8 cellular contexts compared by ENCODE assay signal in genomic region chr22:28955817-28956216, GRCh38.
A peak's percentile ranks its signal among the peaks of the same experiment; 100 is the strongest.
DNase-seq lines count a peak whose midpoint lies in the region; ATAC-seq and TF ChIP-seq lines count a peak whose summit lies in the region.

No MANE protein-coding gene starts in this region.

- H3K27me3 ChIP-seq in tibial nerve (no peaks in the 10 kb centered on the region), hepatocyte (no peaks in the 10 kb centered on the region)

- H3K4me2 ChIP-seq in hepatocyte, result no peak overlapping the region

- H3K4me3 ChIP-seq in fibroblast of mammary gland (ENCODE audit: control insufficient read depth, low read depth, low read length), result no peak overlapping the region
- no peak overlapping the region for H3K4me3 ChIP-seq in tibial nerve
- H3K4me3 ChIP-seq in hepatocyte, result no peak overlapping the region

- in situ Hi-C loops in ACHN (cut with HindIII; ENCODE audit: low pct_ligation_motif_present, low pct_unique_long_range_greater_than_20kb, low sequenced_read_pairs), result no loop called here

- H3K9me2 ChIP-seq in hepatocyte (replicated peaks; ENCODE audit: insufficient read depth), result no peaks in the 10 kb centered on the region

- TF ChIP-seq EP300 in tibial nerve (IDR thresholded peaks at IDR 0.05), result no peak

- peaks cover 25% of the 10 kb centered on the region for H3K4me1 Mint-ChIP-seq in stimulated activated naive CD8-positive, alpha-beta T cell treated with anti-CD3 and anti-CD28 coated beads, Interleukin-15, Interleukin-2, amounts not matched to agents 100 ng/mL and 50 ng/mL, for 24 hours (ENCODE audit: low read depth)

- H3K4me1 ChIP-seq in tibial nerve (peaks cover 3 to 67% (median 23%) of the 10 kb centered on the region in 4 donors), hepatocyte (ENCODE audit: insufficient read depth) (peaks cover 28% of the 10 kb centered on the region)

- no peaks in the 10 kb centered on the region for H3K36me3 Mint-ChIP-seq in stimulated activated naive CD8-positive, alpha-beta T cell treated with anti-CD3 and anti-CD28 coated beads, Interleukin-15, Interleukin-2, amounts not matched to agents 100 ng/mL and 50 ng/mL, for 24 hours (ENCODE audit: low read depth)

- peak; percentile 82 for ATAC-seq in HG03175 (IDR thresholded peaks at IDR 0.05; ENCODE audit: unreplicated experiment)

- no peak for TF ChIP-seq POLR2A in tibial nerve (IDR thresholded peaks at IDR 0.05)

- H3K9me3 ChIP-seq in tibial nerve, result no peaks in the 10 kb centered on the region
- H3K9me3 ChIP-seq in hepatocyte (ENCODE audit: low read depth), result no peaks in the 10 kb centered on the region

- no peaks in the 10 kb centered on the region for H4K20me1 ChIP-seq in hepatocyte (ENCODE audit: insufficient read depth, poor library complexity, severe bottlenecking)

- H3K36me3 ChIP-seq in tibial nerve (no peaks in the 10 kb centered on the region), hepatocyte (replicated peaks; ENCODE audit: insufficient read depth, low read depth) (no peaks in the 10 kb centered on the region)

- no peak for TF ChIP-seq CTCF in fibroblast of mammary gland (conservative IDR thresholded peaks at IDR 0.05; ENCODE audit: control insufficient read depth, insufficient read depth, low read depth, low read length)
- no peak for TF ChIP-seq CTCF in tibial nerve (IDR thresholded peaks at IDR 0.05)
- TF ChIP-seq CTCF in hepatocyte (IDR thresholded peaks at IDR 0.05; ENCODE audit: poor library complexity), result no peak

- H3K9me3 Mint-ChIP-seq in stimulated activated naive CD8-positive, alpha-beta T cell treated with anti-CD3 and anti-CD28 coated beads, Interleukin-15, Interleukin-2, amounts not matched to agents 100 ng/mL and 50 ng/mL, for 24 hours, result no peaks in the 10 kb centered on the region

- H3K79me2 ChIP-seq in hepatocyte, result peaks cover 83% of the 10 kb centered on the region

- DNase-seq in activated CD4-positive, alpha-beta T cell treated with anti-CD3 and anti-CD28 coated beads for 48 hours, result peak; percentile 87
- DNase-seq in fibroblast of mammary gland (ENCODE audit: low read depth), result peak; percentile 14
- DNase-seq in tibial nerve (ENCODE audit: low spot score in 2 of 2), result no peak
- DNase-seq in midbrain (lab: John Stamatoyannopoulos, UW), result no peak
- no peak for DNase-seq in hepatocyte (ENCODE audit: low spot score)
- DNase-seq in ACHN, result no peak

- peak overlapping the region; percentile 69 for H3K27ac Mint-ChIP-seq in stimulated activated naive CD8-positive, alpha-beta T cell treated with anti-CD3 and anti-CD28 coated beads, Interleukin-15, Interleukin-2, amounts not matched to agents 100 ng/mL and 50 ng/mL, for 24 hours

- WGBS in tibial nerve, 2 donors, result 83 to 85% methylated on average over 5 of the region's 5 CpGs
- WGBS in hepatocyte (ENCODE audit: low lambda C conversion rate, missing lambda C conversion rate), result 93% methylated on average over 5 of the region's 5 CpGs

- H3K27me3 Mint-ChIP-seq in stimulated activated naive CD8-positive, alpha-beta T cell treated with anti-CD3 and anti-CD28 coated beads, Interleukin-15, Interleukin-2, amounts not matched to agents 100 ng/mL and 50 ng/mL, for 24 hours, result peaks cover 91% of the 10 kb centered on the region

- H3K4me3 Mint-ChIP-seq in stimulated activated naive CD8-positive, alpha-beta T cell treated with anti-CD3 and anti-CD28 coated beads, Interleukin-15, Interleukin-2, amounts not matched to agents 100 ng/mL and 50 ng/mL, for 24 hours, result peak overlapping the region; percentile 27

- no peak overlapping the region for H2AFZ ChIP-seq in hepatocyte

- H3K27ac ChIP-seq in tibial nerve (no peak overlapping the region), hepatocyte (no peak overlapping the region)

Comparison
In these comparisons a context has a peak if more than half of its experiments do, and no peak if none do; other contexts are left out.
1. DNase-seq: peak in activated CD4-positive, alpha-beta T cell treated with anti-CD3 and anti-CD28 coated beads for 48 hours (single experiment) and fibroblast of mammary gland (single experiment); none in tibial nerve (0 of 2), midbrain (single experiment), hepatocyte (single experiment) and ACHN (single experiment).